Comparison of ENCODE assay signal across 27 cellular contexts in the genomic region with DNA sequence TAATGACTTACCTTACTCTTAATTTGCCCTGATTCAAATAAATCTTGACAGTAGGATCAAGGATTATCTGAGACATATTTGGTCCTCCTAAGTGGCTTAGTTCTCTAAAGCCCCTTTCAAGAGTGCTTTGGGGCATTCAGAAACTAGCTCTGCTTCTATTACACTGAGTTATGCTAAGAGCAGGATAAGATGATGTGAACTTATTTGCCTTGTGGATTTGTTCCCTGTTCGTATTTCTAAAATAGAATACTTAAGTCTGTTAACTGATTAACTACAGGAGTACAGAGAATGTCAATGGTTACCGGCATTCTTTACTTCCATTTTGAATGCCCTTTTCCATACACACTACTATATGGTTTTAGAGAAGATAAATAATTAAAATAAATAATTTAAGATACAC.
"Had no signal": no experiment of that assay in that cellular context is flagged by ENCODE, and none has a peak within 500 bp of the region (broad histone marks: within the 10 kb centered on the region; RNA-seq: fewer than 3 reads in every experiment).

No MANE protein-coding gene starts in this region.

- H3K4me1 ChIP-seq: gastrocnemius medialis, pancreas, sigmoid colon had no signal

- H3K27me3 ChIP-seq: gastrocnemius medialis, neutrophil, pancreas, sigmoid colon, tibial nerve had no signal

- ATAC-seq: esophagus mucosa; gastrocnemius medialis; mucosa of descending colon; natural killer cell treated with Interleukin-12 subunit alpha and Interleukin-12 subunit beta and Interleukin-15 and Interleukin-18, amount 100 ng/mL, for 72 hours; pancreas; stimulated activated memory B cell treated with anti-CD40 and anti-IgM and Interleukin-4, amounts not matched to agents 10 μg/mL and 1 μg/mL and 100 μg/mL, for 72 hours; stimulated activated naive CD8-positive, alpha-beta T cell treated with anti-CD3 and anti-CD28 coated beads, Interleukin-15, Interleukin-2, amounts not matched to agents 100 U/mL and 50 U/mL, for 24 hours had no signal

- H3K9me3 Mint-ChIP-seq: endodermal cell; natural killer cell treated with Interleukin-12 subunit alpha and Interleukin-12 subunit beta and Interleukin-15 and Interleukin-18, amount 100 ng/mL, for 72 hours had no signal

- H3K4me3 Mint-ChIP-seq: dendritic cell treated with granulocyte-macrophage colony-stimulating factor and Interleukin-4, amounts not matched to agents 40 ng/mL and 50 ng/mL, for 4 days; endodermal cell; mesothelial cell of epicardium; naive B cell; natural killer cell treated with Interleukin-12 subunit alpha and Interleukin-12 subunit beta and Interleukin-15 and Interleukin-18, amount 100 ng/mL, for 72 hours; neural crest cell; stimulated activated memory B cell treated with anti-CD40 and anti-IgM and Interleukin-4, amounts not matched to agents 10 μg/mL and 1 μg/mL and 100 μg/mL, for 72 hours had no signal

- H3K4me3 ChIP-seq: gastrocnemius medialis, left ventricle myocardium inferior, mucosa of descending colon, pancreas, sigmoid colon, thoracic aorta, tibial nerve had no signal

- H3K27ac ChIP-seq: epithelial cell of prostate, gastrocnemius medialis, left ventricle myocardium inferior, neutrophil, pancreas, sigmoid colon, thoracic aorta, tibial nerve had no signal

- FAIRE-seq: colon, kidney, pancreas had no signal

- H3K27me3 Mint-ChIP-seq: dendritic cell treated with granulocyte-macrophage colony-stimulating factor and Interleukin-4, amounts not matched to agents 40 ng/mL and 50 ng/mL, for 4 days; naive B cell; progenitor cell of endocrine pancreas; stimulated activated memory B cell treated with anti-CD40 and anti-IgM and Interleukin-4, amounts not matched to agents 10 μg/mL and 1 μg/mL and 100 μg/mL, for 72 hours had no signal

- H3K4me1 Mint-ChIP-seq: endodermal cell; naive B cell; neural crest cell; stimulated activated memory B cell treated with anti-CD40 and anti-IgM and Interleukin-4, amounts not matched to agents 10 μg/mL and 1 μg/mL and 100 μg/mL, for 72 hours had no signal

- DNase-seq: effector CD8-positive, alpha-beta T cell; endodermal cell; foreskin fibroblast; gastrocnemius medialis; head of caudate nucleus; kidney; left ventricle myocardium inferior; mesenchymal stem cell; mucosa of descending colon; naive B cell; pancreas; sigmoid colon; stimulated activated CD4-positive, alpha-beta T cell treated with anti-CD3 and anti-CD28 coated beads, Interleukin-4, amount 100 ng/mL, for 4 hours; stimulated activated naive CD8-positive, alpha-beta T cell treated with anti-CD3 and anti-CD28 coated beads, Interleukin-15, Interleukin-2, amounts not matched to agents 100 U/mL and 50 U/mL, for 24 hours; substantia nigra had no signal

- H3K27ac Mint-ChIP-seq: dendritic cell treated with granulocyte-macrophage colony-stimulating factor and Interleukin-4, amounts not matched to agents 40 ng/mL and 50 ng/mL, for 4 days; endodermal cell; mesothelial cell of epicardium; naive B cell; natural killer cell treated with Interleukin-12 subunit alpha and Interleukin-12 subunit beta and Interleukin-15 and Interleukin-18, amount 100 ng/mL, for 72 hours; progenitor cell of endocrine pancreas; stimulated activated memory B cell treated with anti-CD40 and anti-IgM and Interleukin-4, amounts not matched to agents 10 μg/mL and 1 μg/mL and 100 μg/mL, for 72 hours had no signal

- H3K9me3 ChIP-seq: gastrocnemius medialis, mucosa of descending colon, neutrophil, pancreas, sigmoid colon had no signal

- H3K36me3 Mint-ChIP-seq: mesothelial cell of epicardium; natural killer cell treated with Interleukin-12 subunit alpha and Interleukin-12 subunit beta and Interleukin-15 and Interleukin-18, amount 100 ng/mL, for 72 hours; stimulated activated memory B cell treated with anti-CD40 and anti-IgM and Interleukin-4, amounts not matched to agents 10 μg/mL and 1 μg/mL and 100 μg/mL, for 72 hours had no signal

- H3K36me3 ChIP-seq: gastrocnemius medialis, neutrophil, pancreas, sigmoid colon, thoracic aorta had no signal
